Comparison of ENCODE assay signal across 18 cellular contexts in genomic region chr1:47817861-47818260, GRCh38.
DNase-seq lines count a peak whose midpoint lies in the region; ATAC-seq, FAIRE-seq and TF ChIP-seq lines count a peak whose summit lies in the region.
"Had no signal": no experiment of that assay in that cellular context is flagged by ENCODE, and none has a peak within 500 bp of the region (broad histone marks: within the 10 kb centered on the region; RNA-seq: fewer than 3 reads in every experiment).

No MANE protein-coding gene starts in this region.

- ATAC-seq in HepG2 = no peak
- ATAC-seq in right lobe of liver = no peak
- ATAC-seq in stimulated activated effector memory CD8-positive, alpha-beta T cell treated with anti-CD3 and anti-CD28 coated beads, Interleukin-12 subunit alpha, Interleukin-12 subunit beta, amount 100 ng/mL, for 72 hours = peak; percentile 3

- H3K4me3 ChIP-seq in HepG2 (replicated peaks in 1 of 3; ENCODE audit: insufficient read depth in 1 of 3, low read depth in 2 of 3, low read length in 3 of 3) = no peak overlapping the region
- H3K4me3 ChIP-seq in right lobe of liver = no peak overlapping the region
- H3K4me3 ChIP-seq in transverse colon = no peak overlapping the region
- H3K4me3 ChIP-seq: BLaER1, HAP-1 had no signal

- TF ChIP-seq RAD21 in HepG2 (CRISPR knock-in tag; IDR thresholded peaks at IDR 0.05) = no peak

- no peaks in the 10 kb centered on the region for H3K9me3 Mint-ChIP-seq in nephron
- H3K9me3 Mint-ChIP-seq in stimulated activated effector memory CD8-positive, alpha-beta T cell treated with anti-CD3 and anti-CD28 coated beads, Interleukin-12 subunit alpha, Interleukin-12 subunit beta, amount 100 ng/mL, for 72 hours = no peaks in the 10 kb centered on the region
- H3K9me3 Mint-ChIP-seq: CD8-positive, alpha-beta memory T cell had no signal

- H3K4me3 Mint-ChIP-seq in nephron = no peak overlapping the region
- H3K4me3 Mint-ChIP-seq in stimulated activated effector memory CD8-positive, alpha-beta T cell treated with anti-CD3 and anti-CD28 coated beads, Interleukin-12 subunit alpha, Interleukin-12 subunit beta, amount 100 ng/mL, for 72 hours = no peak overlapping the region
- H3K4me3 Mint-ChIP-seq: CD8-positive, alpha-beta memory T cell had no signal

- H2AFZ ChIP-seq in HepG2 (ENCODE audit: low read length) = no peak overlapping the region

- CTCF ChIA-PET in HepG2 (lab: Yijun Ruan, JAX; ENCODE audit: low intra/inter-chr PET ratio, low total read pairs) = no interaction called here

- no peak for TF ChIP-seq EP300 in HepG2 (IDR thresholded peaks at IDR 0.05; ENCODE audit: low read depth in 2 of 2, low read length in 2 of 2)
- no peak for TF ChIP-seq EP300 in HepG2 (CRISPR knock-in tag; IDR thresholded peaks at IDR 0.05; ENCODE audit: borderline replicate concordance)
- no peak for TF ChIP-seq EP300 in transverse colon (IDR thresholded peaks at IDR 0.05; ENCODE audit: low read depth)

- in situ Hi-C loops in HepG2 (cut with HindIII; ENCODE audit: extremely low pct_ligation_motif_present, low pct_unique_long_range_greater_than_20kb) (no loop called here), transverse colon (cut with MboI; ENCODE audit: low pct_ligation_motif_present in 1 of 4, low pct_unique_long_range_greater_than_20kb in 1 of 4, low sequenced_read_pairs in 3 of 4) (no loop called here)

- H3K4me1 Mint-ChIP-seq in nephron = peaks cover 85% of the 10 kb centered on the region
- H3K4me1 Mint-ChIP-seq in stimulated activated effector memory CD8-positive, alpha-beta T cell treated with anti-CD3 and anti-CD28 coated beads, Interleukin-12 subunit alpha, Interleukin-12 subunit beta, amount 100 ng/mL, for 72 hours = no peaks in the 10 kb centered on the region
- H3K4me1 Mint-ChIP-seq: CD8-positive, alpha-beta memory T cell had no signal

- H3K27ac Mint-ChIP-seq in nephron = peak overlapping the region in 2 of 3 experiments; percentile 29 to 66
- no peak overlapping the region for H3K27ac Mint-ChIP-seq in stimulated activated effector memory CD8-positive, alpha-beta T cell treated with anti-CD3 and anti-CD28 coated beads, Interleukin-12 subunit alpha, Interleukin-12 subunit beta, amount 100 ng/mL, for 72 hours
- H3K27ac Mint-ChIP-seq: CD8-positive, alpha-beta memory T cell had no signal

- no peak overlapping the region for H3K4me2 ChIP-seq in HepG2 (ENCODE audit: low read depth, low read length)
- H3K4me2 ChIP-seq: BLaER1 had no signal

- no peaks in the 10 kb centered on the region for H3K36me3 Mint-ChIP-seq in nephron (ENCODE audit: low read depth)
- H3K36me3 Mint-ChIP-seq in stimulated activated effector memory CD8-positive, alpha-beta T cell treated with anti-CD3 and anti-CD28 coated beads, Interleukin-12 subunit alpha, Interleukin-12 subunit beta, amount 100 ng/mL, for 72 hours = no peaks in the 10 kb centered on the region
- H3K36me3 Mint-ChIP-seq: CD8-positive, alpha-beta memory T cell had no signal

- H3K36me3 ChIP-seq in HepG2 (replicated peaks in 1 of 2; ENCODE audit: control insufficient read depth in 1 of 2, insufficient read depth in 2 of 2, low read length in 2 of 2) = no peaks in the 10 kb centered on the region
- H3K36me3 ChIP-seq in right lobe of liver = no peaks in the 10 kb centered on the region
- H3K36me3 ChIP-seq in transverse colon = no peaks in the 10 kb centered on the region
- H3K36me3 ChIP-seq: BLaER1, HAP-1 had no signal

- intact Hi-C loops in HepG2 (cut with micrococcal nuclease; ENCODE audit: unreplicated experiment) (no loop called here), right lobe of liver (cut with DNase I) (no loop called here), transverse colon (cut with DNase I; ENCODE audit: low total_unique reads) (no loop called here)

- POLR2A ChIA-PET in HepG2 (lab: Yijun Ruan, JAX) = no interaction called here

- BruUV-seq in HepG2 (replicated peaks; lab: Mats Ljungman, UMichigan) = no TSS peak

- no peak for FAIRE-seq in HepG2 (lab: Jason Lieb, UNC)
- FAIRE-seq: GM12892, HTR-8/SVneo had no signal

- no peaks in the 10 kb centered on the region for H4K20me1 ChIP-seq in HepG2 (ENCODE audit: insufficient read depth, low read length)
- H4K20me1 ChIP-seq: BLaER1 had no signal

- peaks cover 23% of the 10 kb centered on the region for H3K27me3 Mint-ChIP-seq in nephron (ENCODE audit: low read depth)

- H3K9ac ChIP-seq in HepG2 (ENCODE audit: insufficient read depth, low read depth, low read length) = no peak overlapping the region
- H3K9ac ChIP-seq: BLaER1 had no signal

- TF ChIP-seq POLR2A in HepG2 (IDR thresholded peaks at IDR 0.05; ENCODE audit: insufficient read depth in 1 of 2, low read depth in 2 of 2, low read length in 2 of 2) (no peak), right lobe of liver (IDR thresholded peaks at IDR 0.05) (no peak), transverse colon (IDR thresholded peaks at IDR 0.05) (no peak)

- peaks cover 98% of the 10 kb centered on the region for H3K4me1 ChIP-seq in HepG2 (ENCODE audit: insufficient read depth, low read length)
- no peaks in the 10 kb centered on the region for H3K4me1 ChIP-seq in right lobe of liver
- peaks cover 0 to 5% (median 0%) of the 10 kb centered on the region in 4 donors for H3K4me1 ChIP-seq in transverse colon
- H3K4me1 ChIP-seq: Caco-2, HAP-1 had no signal

- no peaks in the 10 kb centered on the region for H3K79me2 ChIP-seq in HepG2 (ENCODE audit: insufficient read depth, low read length)

- H3K9me3 ChIP-seq in HepG2 (ENCODE audit: low read length) (no peaks in the 10 kb centered on the region), right lobe of liver (no peaks in the 10 kb centered on the region), transverse colon (no peaks in the 10 kb centered on the region)
- H3K9me3 ChIP-seq: BLaER1, Caco-2, HAP-1 had no signal

- 94% methylated on average over 14 of the region's 15 CpGs for WGBS in HepG2 (ENCODE audit: low lambda C conversion rate)
- WGBS in right lobe of liver (ENCODE audit: insufficient coverage, low coverage, low lambda C conversion rate, missing lambda C conversion rate) = 85% methylated on average over 5 of the region's 15 CpGs
- 70 to 86% methylated on average over 2 to 15 of the region's 15 CpGs for WGBS in transverse colon (ENCODE audit: low coverage in 1 of 2), 2 donors

- H3K27ac ChIP-seq in HepG2 (ENCODE audit: extremely low read length, insufficient read depth, low read length) (no peak overlapping the region), right lobe of liver (no peak overlapping the region), transverse colon (no peak overlapping the region)
- H3K27ac ChIP-seq: BLaER1 had no signal

- H3K27me3 ChIP-seq in HepG2 (ENCODE audit: control insufficient read depth in 1 of 2, insufficient read depth in 2 of 2, low read length in 2 of 2) (no peaks in the 10 kb centered on the region; a peak in 1 of 5 replicates), right lobe of liver (no peaks in the 10 kb centered on the region), transverse colon (no peaks in the 10 kb centered on the region)
- H3K27me3 ChIP-seq: BLaER1 had no signal

- TF ChIP-seq CTCF in HepG2 (CRISPR knock-in tag; IDR thresholded peaks at IDR 0.05) (no peak), right lobe of liver (IDR thresholded peaks at IDR 0.05) (no peak), nephron (IDR thresholded peaks at IDR 0.05; ENCODE audit: unreplicated experiment in 3 of 3) (no peak), transverse colon (IDR thresholded peaks at IDR 0.05) (no peak)

- no peak for DNase-seq in HepG2 (ENCODE audit: low spot score)
- DNase-seq in right lobe of liver = no peak
- DNase-seq in stimulated activated effector memory CD8-positive, alpha-beta T cell treated with anti-CD3 and anti-CD28 coated beads, Interleukin-12 subunit alpha, Interleukin-12 subunit beta, amount 100 ng/mL, for 72 hours (ENCODE audit: low spot score in 2 of 2) = no peak
- no peak for DNase-seq in NCI-H345 (lab: John Stamatoyannopoulos, UW)
- no peak for DNase-seq in T-helper 1 cell
- DNase-seq in transverse colon = no peak
- DNase-seq: 8988T; AML-193; Caco-2; CD8-positive, alpha-beta memory T cell; DND-41; GDM1; GOT3 had no signal

TF ChIP-seq in HepG2, 621 proteins besides CTCF, POLR2A, EP300 and RAD21:
- TF ChIP-seq ZNF687 (CRISPR knock-in tag; IDR thresholded peaks at IDR 0.05) = peak; percentile 34; the same call in 1 of the 2 replicates
- TF ChIP-seq FIP1L1 (IDR thresholded peaks at IDR 0.05; ENCODE audit: borderline replicate concordance, insufficient read depth, low read depth, low read length) = no peak
